ENCODE assay signal across 8 cellular contexts in the genomic region with DNA sequence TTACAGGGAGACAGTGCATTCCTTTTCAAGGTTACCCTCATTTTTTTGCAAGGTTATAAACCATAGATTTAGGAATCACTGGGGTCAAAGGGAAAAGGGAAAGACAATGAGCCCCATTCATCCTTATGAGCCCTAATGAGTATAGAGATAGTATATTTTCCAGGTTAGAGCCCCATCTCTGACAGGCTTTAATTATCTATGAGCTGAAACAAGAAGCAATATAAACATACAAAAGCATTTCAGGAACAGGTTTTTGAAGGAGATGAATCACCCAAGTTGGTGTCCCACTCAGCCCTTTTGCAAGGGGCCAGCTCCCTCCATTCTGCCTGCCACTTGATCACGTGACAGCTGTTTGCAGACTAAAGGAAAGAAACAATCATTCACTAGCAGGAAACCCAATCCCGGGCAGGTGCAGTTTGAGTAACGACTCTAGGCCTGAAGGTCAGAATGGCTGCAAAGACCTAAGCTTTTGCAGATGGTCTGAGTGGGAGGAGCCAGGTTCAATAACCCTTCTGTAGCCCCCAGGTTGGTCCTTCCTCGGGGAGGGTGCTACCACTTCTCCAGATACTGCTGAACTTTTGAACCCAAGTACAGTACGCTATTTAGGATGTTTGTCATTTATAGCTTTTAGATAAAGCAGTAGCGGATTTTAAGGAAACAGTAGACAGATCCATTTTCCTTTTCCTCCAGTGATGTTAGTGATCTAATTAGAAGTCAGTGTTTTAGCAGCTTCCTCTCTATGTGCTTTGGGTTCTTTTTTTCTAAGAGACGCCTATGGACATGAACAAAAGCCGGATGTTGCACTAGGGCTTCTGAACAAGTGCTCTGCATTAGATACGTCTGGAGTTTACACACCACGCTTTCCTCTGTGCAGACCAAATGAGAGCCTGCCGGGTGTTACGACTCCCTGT.
DNase-seq lines count a peak whose midpoint lies in the region; ATAC-seq and TF ChIP-seq lines count a peak whose summit lies in the region.

No MANE protein-coding gene starts in this region.

- H3K9me3 ChIP-seq in tibial artery = no peaks in the 10 kb centered on the region

- H3K36me3 ChIP-seq in tibial artery = no peaks in the 10 kb centered on the region

- peak; percentile 38 for DNase-seq in ACHN
- DNase-seq in NCI-H2107 (lab: John Stamatoyannopoulos, UW) = peak; percentile 45
- peak; percentile 96 for DNase-seq in dermis blood vessel endothelial cell
- peak; percentile 37 for DNase-seq in stimulated activated naive CD8-positive, alpha-beta T cell treated with anti-CD3 and anti-CD28 coated beads, Interleukin-15, Interleukin-2, amounts not matched to agents 100 U/mL and 50 U/mL, for 24 hours
- no peak for DNase-seq in tibial artery
- no peak for DNase-seq in GM10266 (ENCODE audit: extremely low spot score)

- no peak overlapping the region for H3K27ac ChIP-seq in tibial artery

- H3K4me1 ChIP-seq in tibial artery = peaks cover 0 to 4% (median 0%) of the 10 kb centered on the region in 4 donors

- no peak for TF ChIP-seq CTCF in tibial artery (IDR thresholded peaks at IDR 0.05)
- TF ChIP-seq CTCF in GM10266 (IDR thresholded peaks at IDR 0.05; ENCODE audit: control insufficient read depth, insufficient read depth, low read depth, missing control alignments) = no peak

- ATAC-seq in GM21786 (IDR thresholded peaks at IDR 0.05; ENCODE audit: unreplicated experiment) (peak; percentile 63), HG03469 (IDR thresholded peaks at IDR 0.05; ENCODE audit: unreplicated experiment) (no peak)
- peak; percentile 81 for ATAC-seq in stimulated activated naive CD8-positive, alpha-beta T cell treated with anti-CD3 and anti-CD28 coated beads, Interleukin-15, Interleukin-2, amounts not matched to agents 100 U/mL and 50 U/mL, for 24 hours

- in situ Hi-C loops in ACHN (cut with HindIII; ENCODE audit: low pct_ligation_motif_present, low pct_unique_long_range_greater_than_20kb, low sequenced_read_pairs) = no loop called here

- no peak overlapping the region for H3K4me3 ChIP-seq in tibial artery

- intact Hi-C loops in tibial artery (cut with DNase I; ENCODE audit: low total_unique reads) = no loop called here

- no peaks in the 10 kb centered on the region for H3K27me3 ChIP-seq in tibial artery

Comparison
In these comparisons a context has a peak if more than half of its experiments do, and no peak if none do; other contexts are left out.
1. DNase-seq: peak in ACHN (single experiment), NCI-H2107 (single experiment), dermis blood vessel endothelial cell (single experiment) and stimulated activated naive CD8-positive, alpha-beta T cell treated with anti-CD3 and anti-CD28 coated beads, Interleukin-15, Interleukin-2, amounts not matched to agents 100 U/mL and 50 U/mL, for 24 hours (single experiment); none in tibial artery (0 of 2) and GM10266 (single experiment).